Comparison of ENCODE assay signal across 29 cellular contexts in genomic region chr2:218785103-218785502, GRCh38. TPM values are rescaled to one million over a fixed set of nuclear protein-coding genes. Genes with fewer than 3 reads are reported as not detected.
"Had no signal": no experiment of that assay in that cellular context is flagged by ENCODE, and none has a peak within 500 bp of the region (broad histone marks: within the 10 kb centered on the region; RNA-seq: fewer than 3 reads in every experiment).

No MANE protein-coding gene starts in this region.

- FAIRE-seq: frontal cortex had no signal

- H3K36me3 ChIP-seq: cardiac muscle cell, esophagus muscularis mucosa, SJSA1 had no signal

- H3K9me3 Mint-ChIP-seq: activated CD4-positive, alpha-beta T cell treated with anti-CD3 and anti-CD28 coated beads, Interleukin-2, amount 10 ng/mL, durations not matched to agents 7 days and 5 days; activated CD8-positive, alpha-beta T cell treated with anti-CD3 and anti-CD28 coated beads for 36 hours; activated naive CD8-positive, alpha-beta T cell treated with anti-CD3 and anti-CD28 coated beads, Interleukin-2, amount 50 U/mL, for 24 hours; memory B cell; neural crest cell; stimulated activated naive CD8-positive, alpha-beta T cell treated with anti-CD3 and anti-CD28 coated beads, Interleukin-15, amount 100 ng/mL, for 72 hours had no signal

- H3K4me3 ChIP-seq: body of pancreas, cardiac muscle cell, esophagus muscularis mucosa, SJSA1 had no signal

- H3K4me3 Mint-ChIP-seq: activated CD4-positive, alpha-beta T cell treated with anti-CD3 and anti-CD28 coated beads, Interleukin-2, amount 10 ng/mL, durations not matched to agents 7 days and 5 days; activated CD8-positive, alpha-beta memory T cell treated with anti-CD3 and anti-CD28 coated beads, Interleukin-2, amount 10 ng/mL, durations not matched to agents 7 days and 5 days; activated CD8-positive, alpha-beta T cell treated with anti-CD3 and anti-CD28 coated beads for 36 hours; activated naive CD8-positive, alpha-beta T cell treated with anti-CD3 and anti-CD28 coated beads, Interleukin-2, amount 50 U/mL, for 24 hours; dendritic cell treated with granulocyte-macrophage colony-stimulating factor and Interleukin-4, amounts not matched to agents 40 ng/mL and 50 ng/mL, for 4 days; memory B cell; naive thymus-derived CD4-positive, alpha-beta T cell; neural crest cell; stimulated activated naive CD8-positive, alpha-beta T cell treated with anti-CD3 and anti-CD28 coated beads, Interleukin-15, amount 100 ng/mL, for 72 hours; type B pancreatic cell had no signal

- H3K27ac ChIP-seq: cardiac muscle cell, esophagus muscularis mucosa, SJSA1 had no signal

- H3K4me1 Mint-ChIP-seq: activated CD4-positive, alpha-beta T cell treated with anti-CD3 and anti-CD28 coated beads, Interleukin-2, amount 10 ng/mL, durations not matched to agents 7 days and 5 days; memory B cell; stimulated activated naive CD8-positive, alpha-beta T cell treated with anti-CD3 and anti-CD28 coated beads, Interleukin-15, amount 100 ng/mL, for 72 hours had no signal

- H3K27me3 ChIP-seq: body of pancreas, cardiac muscle cell had no signal

- H3K27ac Mint-ChIP-seq: activated CD4-positive, alpha-beta T cell treated with anti-CD3 and anti-CD28 coated beads, Interleukin-2, amount 10 ng/mL, durations not matched to agents 7 days and 5 days; activated CD8-positive, alpha-beta memory T cell treated with anti-CD3 and anti-CD28 coated beads, Interleukin-2, amount 10 ng/mL, durations not matched to agents 7 days and 5 days; activated CD8-positive, alpha-beta T cell treated with anti-CD3 and anti-CD28 coated beads for 36 hours; activated naive CD8-positive, alpha-beta T cell treated with anti-CD3 and anti-CD28 coated beads, Interleukin-2, amount 50 U/mL, for 24 hours; dendritic cell treated with granulocyte-macrophage colony-stimulating factor and Interleukin-4, amounts not matched to agents 40 ng/mL and 50 ng/mL, for 4 days; memory B cell; naive thymus-derived CD4-positive, alpha-beta T cell; stimulated activated naive CD8-positive, alpha-beta T cell treated with anti-CD3 and anti-CD28 coated beads, Interleukin-15, amount 100 ng/mL, for 72 hours; type B pancreatic cell had no signal

- H3K9me3 ChIP-seq: body of pancreas, esophagus muscularis mucosa, SJSA1 had no signal

- DNase-seq: activated CD4-positive, alpha-beta T cell treated with anti-CD3 and anti-CD28 coated beads, Interleukin-2, amount 10 ng/mL, durations not matched to agents 7 days and 5 days; activated CD4-positive, CD25-positive, alpha-beta regulatory T cell; activated CD8-positive, alpha-beta memory T cell treated with anti-CD3 and anti-CD28 coated beads, Interleukin-2, amount 10 ng/mL, durations not matched to agents 7 days and 5 days; activated CD8-positive, alpha-beta T cell treated with anti-CD3 and anti-CD28 coated beads for 36 hours; activated gamma-delta T cell; activated naive CD4-positive, alpha-beta T cell treated with anti-CD3 and anti-CD28 coated beads, Interleukin-2, amount 50 U/mL, for 16 hours; activated naive CD8-positive, alpha-beta T cell treated with anti-CD3 and anti-CD28 coated beads, Interleukin-2, amount 50 U/mL, for 24 hours; activated T-cell treated with anti-CD3 and anti-CD28 coated beads for 4 hours; effector CD4-positive, alpha-beta T cell; hypothalamus; left ventricle myocardium superior; naive thymus-derived CD4-positive, alpha-beta T cell; posterior cingulate gyrus; stimulated activated CD4-positive, alpha-beta T cell treated with anti-CD3 and anti-CD28 coated beads, Interleukin-1b, Interleukin-23, amount 100 ng/mL, for 48 hours; stimulated activated naive CD8-positive, alpha-beta T cell treated with anti-CD3 and anti-CD28 coated beads, Interleukin-15, amount 100 ng/mL, for 72 hours; T1000 had no signal

RNA-seq across cellular contexts. Expression of gene CYP27A1, which starts 3.2 kb away (rescaled TPM):
- total RNA-seq: activated CD8-positive, alpha-beta memory T cell treated with anti-CD3 and anti-CD28 coated beads, Interleukin-2, amount 10 ng/mL, durations not matched to agents 7 days and 5 days had no signal

RNA-seq across cellular contexts. Expression of gene PRKAG3, which starts 46.5 kb away (rescaled TPM):
- total RNA-seq: activated CD4-positive, alpha-beta T cell treated with anti-CD3 and anti-CD28 coated beads, Interleukin-2, amount 10 ng/mL, durations not matched to agents 7 days and 5 days; activated CD8-positive, alpha-beta memory T cell treated with anti-CD3 and anti-CD28 coated beads, Interleukin-2, amount 10 ng/mL, durations not matched to agents 7 days and 5 days; activated CD8-positive, alpha-beta T cell treated with anti-CD3 and anti-CD28 coated beads for 36 hours; body of pancreas; cardiac muscle cell; cerebellum; esophagus muscularis mucosa; frontal cortex; naive thymus-derived CD4-positive, alpha-beta T cell; neural crest cell; omental fat pad; SJSA1; T-helper 1 cell treated with Interleukin-12 subunit alpha and Interleukin-12 subunit beta and Interleukin-4 antibody, amounts not matched to agents 30 ng/mL and 1 ng/mL, for 36 hours; temporal lobe had no signal
- polyA plus RNA-seq: naive thymus-derived CD4-positive, alpha-beta T cell had no signal
